1 cellular context compared by ENCODE assay signal in genomic region chr12:53970451-53970850, GRCh38.
TF ChIP-seq lines count a peak whose summit lies in the region.

No MANE protein-coding gene starts in this region.

TF ChIP-seq in H1, 55 proteins besides CTCF, POLR2A, EP300 and RAD21:
- TF ChIP-seq USF2 (IDR thresholded peaks at IDR 0.05; ENCODE audit: low read length) (no peak), EZH2 (IDR thresholded peaks at IDR 0.05; ENCODE audit: low read depth, low read length, severe bottlenecking) (peak; percentile 20), RNF2 (IDR thresholded peaks at IDR 0.05; ENCODE audit: borderline replicate concordance, low read depth, low read length, missing control alignments, poor library complexity, severe bottlenecking) (peak; percentile 47), SP1 (IDR thresholded peaks at IDR 0.05; ENCODE audit: low read depth, low read length) (no peak), SUZ12 (IDR thresholded peaks at IDR 0.05; ENCODE audit: low read length) (peak; percentile 76)
TF ChIP-seq in H1: peak in this region for 3.
